ENCODE assay signal across 17 cellular contexts in genomic region chr11:126834149-126834548, GRCh38.
DNase-seq lines count a peak whose midpoint lies in the region; TF ChIP-seq lines count a peak whose summit lies in the region.
"Had no signal": no experiment of that assay in that cellular context is flagged by ENCODE, and none has a peak within 500 bp of the region (broad histone marks: within the 10 kb centered on the region; RNA-seq: fewer than 3 reads in every experiment).

No MANE protein-coding gene starts in this region.

- peaks cover 31% of the 10 kb centered on the region for H3K36me3 Mint-ChIP-seq in HFFc6 (ENCODE audit: low read depth)

- TF ChIP-seq CTCF in HFFc6 (IDR thresholded peaks at IDR 0.05) (no peak), uterus (IDR thresholded peaks at IDR 0.05) (no peak)

- no peaks in the 10 kb centered on the region for H3K9me3 Mint-ChIP-seq in HFFc6
- H3K9me3 Mint-ChIP-seq: activated CD8-positive, alpha-beta T cell treated with anti-CD3 and anti-CD28 coated beads for 36 hours had no signal

- no peak overlapping the region for H3K27ac ChIP-seq in uterus
- H3K27ac ChIP-seq: upper lobe of left lung had no signal

- H3K27ac Mint-ChIP-seq in HFFc6 = peak overlapping the region; percentile 91
- H3K27ac Mint-ChIP-seq: activated CD8-positive, alpha-beta T cell treated with anti-CD3 and anti-CD28 coated beads for 36 hours; B cell had no signal

- peak; percentile 57 for DNase-seq in ACHN
- peak; percentile 89 for DNase-seq in HFFc6
- peak; percentile 22 for DNase-seq in amniotic epithelial cell (ENCODE audit: low read depth)
- DNase-seq in iris pigment epithelial cell (ENCODE audit: low read depth) = peak; percentile 6
- no peak for DNase-seq in NCI-H524 treated with DMSO at 0.1 percent for 48 hours (lab: John Stamatoyannopoulos, UW)
- no peak for DNase-seq in NCI-H2171 treated with DMSO at 0.1 percent for 48 hours (lab: John Stamatoyannopoulos, UW)
- DNase-seq in uterus = no peak
- no peak for DNase-seq in HuH-7.5 (ENCODE audit: low spot score)
- DNase-seq: activated CD8-positive, alpha-beta T cell treated with anti-CD3 and anti-CD28 coated beads for 36 hours; activated gamma-delta T cell treated with Interleukin-2 at 50 U/mL for 16 hours; cerebellar nuclear complex; DND-41; mesendoderm; NCI-H2171; T-helper 2 cell had no signal

- in situ Hi-C loops in ACHN (cut with HindIII; ENCODE audit: low pct_ligation_motif_present, low pct_unique_long_range_greater_than_20kb, low sequenced_read_pairs) = no loop called here

- no peak overlapping the region for H3K4me3 ChIP-seq in uterus
- H3K4me3 ChIP-seq: upper lobe of left lung had no signal

- no peaks in the 10 kb centered on the region for H3K36me3 ChIP-seq in uterus
- H3K36me3 ChIP-seq: upper lobe of left lung had no signal

- no peaks in the 10 kb centered on the region for H3K27me3 ChIP-seq in uterus
- H3K27me3 ChIP-seq: upper lobe of left lung had no signal

- H3K4me1 Mint-ChIP-seq in HFFc6 (ENCODE audit: low read depth) = peaks cover 78% of the 10 kb centered on the region
- H3K4me1 Mint-ChIP-seq: B cell had no signal

- H3K27me3 Mint-ChIP-seq in HFFc6 (ENCODE audit: insufficient read depth) = peaks cover 4% of the 10 kb centered on the region
- H3K27me3 Mint-ChIP-seq: activated CD8-positive, alpha-beta T cell treated with anti-CD3 and anti-CD28 coated beads for 36 hours; B cell had no signal

- intact Hi-C loops in uterus (cut with DNase I; ENCODE audit: low total_unique reads) = no loop called here

- no peaks in the 10 kb centered on the region for H3K4me1 ChIP-seq in uterus

- H3K9me3 ChIP-seq in uterus = no peaks in the 10 kb centered on the region
- H3K9me3 ChIP-seq: upper lobe of left lung had no signal

- TF ChIP-seq POLR2A in uterus (IDR thresholded peaks at IDR 0.05) = no peak

- peak overlapping the region; percentile 63 for H3K4me3 Mint-ChIP-seq in HFFc6
- H3K4me3 Mint-ChIP-seq: activated CD8-positive, alpha-beta T cell treated with anti-CD3 and anti-CD28 coated beads for 36 hours; B cell had no signal

Comparison
In these comparisons a context has a peak if more than half of its experiments do, and no peak if none do; other contexts are left out.
1. DNase-seq: peak in ACHN (single experiment), HFFc6 (single experiment), amniotic epithelial cell (single experiment) and iris pigment epithelial cell (single experiment); none in NCI-H524 treated with DMSO at 0.1 percent for 48 hours (single experiment), NCI-H2171 treated with DMSO at 0.1 percent for 48 hours (single experiment), uterus (0 of 2) and HuH-7.5 (single experiment).